In genomic region chr16:80081851-80082250, GRCh38 we compare ENCODE assay signal across 2 cellular contexts.
TF ChIP-seq lines count a peak whose summit lies in the region.

No MANE protein-coding gene starts in this region.

TF ChIP-seq in HEK293, 187 proteins besides CTCF, POLR2A, EP300 and RAD21:
- TF ChIP-seq KLF1 (tag by site-specific recombination; IDR thresholded peaks at IDR 0.05) = no peak
- 0 out of 2 replicates have a peak, but pooled peaks have one; percentile 41 for TF ChIP-seq FEZF1 (tag by site-specific recombination; IDR thresholded peaks at IDR 0.05)

TF ChIP-seq in K562, 482 proteins besides CTCF, POLR2A, EP300 and RAD21:
- TF ChIP-seq FOSL1 (tag; conservative IDR thresholded peaks at IDR 0.05) = peak; percentile 25; the same call in 1 of the 2 replicates
- no peak for TF ChIP-seq PHTF2 (CRISPR knock-in tag; IDR thresholded peaks at IDR 0.05)
- no peak for TF ChIP-seq TAL1 (IDR thresholded peaks at IDR 0.05)
- TF ChIP-seq MCM7 (IDR thresholded peaks at IDR 0.05) = no peak
- no peak for TF ChIP-seq SUPT5H (IDR thresholded peaks at IDR 0.05)
- TF ChIP-seq ZNF408 (CRISPR knock-in tag; IDR thresholded peaks at IDR 0.05; ENCODE audit: low read depth) = no peak
- no peak for TF ChIP-seq GTF3C2 (IDR thresholded peaks at IDR 0.05; ENCODE audit: borderline replicate concordance, extremely low read depth, insufficient read length)
- TF ChIP-seq ATF1 (CRISPR knock-in tag; IDR thresholded peaks at IDR 0.05) = no peak
- TF ChIP-seq ATF1 (tag; IDR thresholded peaks at IDR 0.05) = no peak
- TF ChIP-seq ZNF224 (CRISPR knock-in tag; IDR thresholded peaks at IDR 0.05) = no peak
- peak; percentile 28; the same call in 1 of the 2 replicates for TF ChIP-seq BHLHE40 (IDR thresholded peaks at IDR 0.05; ENCODE audit: low read length)
- no peak for TF ChIP-seq ETS1 (conservative IDR thresholded peaks at IDR 0.05; ENCODE audit: control insufficient read depth, low read depth, low read length)
- no peak for TF ChIP-seq RBM15 (IDR thresholded peaks at IDR 0.05; ENCODE audit: insufficient read depth, low read length)
- peak; percentile 22; the same call in 1 of the 2 replicates for TF ChIP-seq CBFA2T3 (IDR thresholded peaks at IDR 0.05)
- no peak for TF ChIP-seq ZNF644 (tag; IDR thresholded peaks at IDR 0.05; ENCODE audit: low read depth)
- TF ChIP-seq MECOM (CRISPR knock-in tag; IDR thresholded peaks at IDR 0.05) = 0 out of 2 replicates have a peak, but pooled peaks have one; percentile 43
- no peak for TF ChIP-seq PBX2 (CRISPR knock-in tag; IDR thresholded peaks at IDR 0.05; ENCODE audit: low read depth)
- TF ChIP-seq PBX2 (tag; conservative IDR thresholded peaks at IDR 0.05; ENCODE audit: low read depth) = 0 out of 2 replicates have a peak, but pooled peaks have one; percentile 27
- TF ChIP-seq CSDE1 (IDR thresholded peaks at IDR 0.05) = no peak
- TF ChIP-seq ZNF280B (CRISPR knock-in tag; IDR thresholded peaks at IDR 0.05) = no peak
- TF ChIP-seq, protein P1, sequence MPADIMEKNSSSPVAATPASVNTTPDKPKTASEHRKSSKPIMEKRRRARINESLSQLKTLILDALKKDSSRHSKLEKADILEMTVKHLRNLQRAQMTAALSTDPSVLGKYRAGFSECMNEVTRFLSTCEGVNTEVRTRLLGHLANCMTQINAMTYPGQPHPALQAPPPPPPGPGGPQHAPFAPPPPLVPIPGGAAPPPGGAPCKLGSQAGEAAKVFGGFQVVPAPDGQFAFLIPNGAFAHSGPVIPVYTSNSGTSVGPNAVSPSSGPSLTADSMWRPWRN (IDR thresholded peaks at IDR 0.05; ENCODE audit: low read depth) = no peak
- no peak for TF ChIP-seq YBX1 (IDR thresholded peaks at IDR 0.05)
- TF ChIP-seq, protein P2, sequence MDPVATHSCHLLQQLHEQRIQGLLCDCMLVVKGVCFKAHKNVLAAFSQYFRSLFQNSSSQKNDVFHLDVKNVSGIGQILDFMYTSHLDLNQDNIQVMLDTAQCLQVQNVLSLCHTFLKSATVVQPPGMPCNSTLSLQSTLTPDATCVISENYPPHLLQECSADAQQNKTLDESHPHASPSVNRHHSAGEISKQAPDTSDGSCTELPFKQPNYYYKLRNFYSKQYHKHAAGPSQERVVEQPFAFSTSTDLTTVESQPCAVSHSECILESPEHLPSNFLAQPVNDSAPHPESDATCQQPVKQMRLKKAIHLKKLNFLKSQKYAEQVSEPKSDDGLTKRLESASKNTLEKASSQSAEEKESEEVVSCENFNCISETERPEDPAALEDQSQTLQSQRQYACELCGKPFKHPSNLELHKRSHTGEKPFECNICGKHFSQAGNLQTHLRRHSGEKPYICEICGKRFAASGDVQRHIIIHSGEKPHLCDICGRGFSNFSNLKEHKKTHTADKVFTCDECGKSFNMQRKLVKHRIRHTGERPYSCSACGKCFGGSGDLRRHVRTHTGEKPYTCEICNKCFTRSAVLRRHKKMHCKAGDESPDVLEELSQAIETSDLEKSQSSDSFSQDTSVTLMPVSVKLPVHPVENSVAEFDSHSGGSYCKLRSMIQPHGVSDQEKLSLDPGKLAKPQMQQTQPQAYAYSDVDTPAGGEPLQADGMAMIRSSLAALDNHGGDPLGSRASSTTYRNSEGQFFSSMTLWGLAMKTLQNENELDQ (CRISPR knock-in tag; IDR thresholded peaks at IDR 0.05; ENCODE audit: borderline replicate concordance) = no peak
- TF ChIP-seq SMARCA5 (IDR thresholded peaks at IDR 0.05) = no peak
- no peak for TF ChIP-seq PHB (CRISPR knock-in tag; IDR thresholded peaks at IDR 0.05)
- TF ChIP-seq PYGO2 (tag; IDR thresholded peaks at IDR 0.05) = no peak
- TF ChIP-seq CXXC5 (CRISPR knock-in tag; IDR thresholded peaks at IDR 0.05) = 0 out of 2 replicates have a peak, but pooled peaks have one; percentile 26
- TF ChIP-seq SRSF1 (IDR thresholded peaks at IDR 0.05; ENCODE audit: low read depth, low read length) = no peak
- no peak for TF ChIP-seq MEF2A (IDR thresholded peaks at IDR 0.05; ENCODE audit: control insufficient read depth, low read depth, low read length)
- no peak for TF ChIP-seq CHD2 (IDR thresholded peaks at IDR 0.05; ENCODE audit: low read depth, low read length)
- TF ChIP-seq ARID1B (IDR thresholded peaks at IDR 0.05) = peak; percentile 11; the same call in 1 of the 2 replicates
- no peak for TF ChIP-seq ELF2 (CRISPR knock-in tag; IDR thresholded peaks at IDR 0.05)
- no peak for TF ChIP-seq KDM5B (IDR thresholded peaks at IDR 0.05; ENCODE audit: insufficient replicate concordance, low read depth, low read length)
- no peak for TF ChIP-seq AFF4 (CRISPR knock-in tag; IDR thresholded peaks at IDR 0.05)
- no peak for TF ChIP-seq SMC3 (conservative IDR thresholded peaks at IDR 0.05; ENCODE audit: insufficient read depth, low read depth, low read length)
- no peak for TF ChIP-seq U2AF1 (optimal IDR thresholded peaks at IDR 0.05; ENCODE audit: low read depth, low read length)
- no peak for TF ChIP-seq MCM3 (IDR thresholded peaks at IDR 0.05)
